Comparison of ENCODE assay signal across 1 cellular context in the genomic region with DNA sequence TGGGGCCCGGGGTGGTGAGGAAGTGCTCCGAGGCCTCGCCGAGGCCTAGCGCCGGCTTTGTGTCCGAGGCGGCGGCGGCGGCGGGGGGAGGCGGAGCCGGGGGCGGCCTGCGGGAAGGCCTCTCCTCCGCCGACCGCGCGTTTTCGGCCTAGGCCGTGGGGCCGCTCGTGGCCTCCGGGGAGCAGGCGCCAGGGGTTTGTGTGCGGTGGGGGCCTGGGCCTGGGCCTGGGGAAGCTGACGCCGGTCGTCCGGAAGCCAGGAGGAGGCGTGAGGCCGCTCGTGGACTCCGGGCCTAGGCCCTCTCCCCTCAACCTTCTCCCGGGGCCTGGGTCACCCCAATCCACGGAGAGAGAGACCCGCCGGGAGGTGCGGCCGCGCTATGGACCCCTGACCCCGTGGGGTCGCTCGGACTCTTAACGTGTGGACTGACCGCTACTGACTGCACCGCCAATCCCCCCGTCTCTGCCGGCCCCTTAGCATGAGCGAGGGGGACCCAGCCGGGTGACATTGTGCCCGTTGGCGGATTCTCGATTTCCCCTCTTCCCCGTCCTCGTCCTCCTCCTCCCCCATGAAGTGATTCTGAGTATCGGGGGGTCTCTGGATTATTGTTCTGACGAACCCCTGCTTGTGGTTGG.
TF ChIP-seq lines count a peak whose summit lies in the region.

No MANE protein-coding gene starts in this region.

TF ChIP-seq in GM23338, 12 proteins besides CTCF, POLR2A, EP300 and RAD21 (continued from another document):
- TF ChIP-seq, protein P1, sequence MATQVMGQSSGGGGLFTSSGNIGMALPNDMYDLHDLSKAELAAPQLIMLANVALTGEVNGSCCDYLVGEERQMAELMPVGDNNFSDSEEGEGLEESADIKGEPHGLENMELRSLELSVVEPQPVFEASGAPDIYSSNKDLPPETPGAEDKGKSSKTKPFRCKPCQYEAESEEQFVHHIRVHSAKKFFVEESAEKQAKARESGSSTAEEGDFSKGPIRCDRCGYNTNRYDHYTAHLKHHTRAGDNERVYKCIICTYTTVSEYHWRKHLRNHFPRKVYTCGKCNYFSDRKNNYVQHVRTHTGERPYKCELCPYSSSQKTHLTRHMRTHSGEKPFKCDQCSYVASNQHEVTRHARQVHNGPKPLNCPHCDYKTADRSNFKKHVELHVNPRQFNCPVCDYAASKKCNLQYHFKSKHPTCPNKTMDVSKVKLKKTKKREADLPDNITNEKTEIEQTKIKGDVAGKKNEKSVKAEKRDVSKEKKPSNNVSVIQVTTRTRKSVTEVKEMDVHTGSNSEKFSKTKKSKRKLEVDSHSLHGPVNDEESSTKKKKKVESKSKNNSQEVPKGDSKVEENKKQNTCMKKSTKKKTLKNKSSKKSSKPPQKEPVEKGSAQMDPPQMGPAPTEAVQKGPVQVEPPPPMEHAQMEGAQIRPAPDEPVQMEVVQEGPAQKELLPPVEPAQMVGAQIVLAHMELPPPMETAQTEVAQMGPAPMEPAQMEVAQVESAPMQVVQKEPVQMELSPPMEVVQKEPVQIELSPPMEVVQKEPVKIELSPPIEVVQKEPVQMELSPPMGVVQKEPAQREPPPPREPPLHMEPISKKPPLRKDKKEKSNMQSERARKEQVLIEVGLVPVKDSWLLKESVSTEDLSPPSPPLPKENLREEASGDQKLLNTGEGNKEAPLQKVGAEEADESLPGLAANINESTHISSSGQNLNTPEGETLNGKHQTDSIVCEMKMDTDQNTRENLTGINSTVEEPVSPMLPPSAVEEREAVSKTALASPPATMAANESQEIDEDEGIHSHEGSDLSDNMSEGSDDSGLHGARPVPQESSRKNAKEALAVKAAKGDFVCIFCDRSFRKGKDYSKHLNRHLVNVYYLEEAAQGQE (IDR thresholded peaks at IDR 0.05; ENCODE audit: unreplicated experiment) = no peak
- TF ChIP-seq EZH2phosphoT487 (IDR thresholded peaks at IDR 0.05; ENCODE audit: unreplicated experiment) = no peak
- TF ChIP-seq CREB1 (CRISPR knock-in tag; IDR thresholded peaks at IDR 0.05; ENCODE audit: low read depth) = no peak
- TF ChIP-seq, protein P2, sequence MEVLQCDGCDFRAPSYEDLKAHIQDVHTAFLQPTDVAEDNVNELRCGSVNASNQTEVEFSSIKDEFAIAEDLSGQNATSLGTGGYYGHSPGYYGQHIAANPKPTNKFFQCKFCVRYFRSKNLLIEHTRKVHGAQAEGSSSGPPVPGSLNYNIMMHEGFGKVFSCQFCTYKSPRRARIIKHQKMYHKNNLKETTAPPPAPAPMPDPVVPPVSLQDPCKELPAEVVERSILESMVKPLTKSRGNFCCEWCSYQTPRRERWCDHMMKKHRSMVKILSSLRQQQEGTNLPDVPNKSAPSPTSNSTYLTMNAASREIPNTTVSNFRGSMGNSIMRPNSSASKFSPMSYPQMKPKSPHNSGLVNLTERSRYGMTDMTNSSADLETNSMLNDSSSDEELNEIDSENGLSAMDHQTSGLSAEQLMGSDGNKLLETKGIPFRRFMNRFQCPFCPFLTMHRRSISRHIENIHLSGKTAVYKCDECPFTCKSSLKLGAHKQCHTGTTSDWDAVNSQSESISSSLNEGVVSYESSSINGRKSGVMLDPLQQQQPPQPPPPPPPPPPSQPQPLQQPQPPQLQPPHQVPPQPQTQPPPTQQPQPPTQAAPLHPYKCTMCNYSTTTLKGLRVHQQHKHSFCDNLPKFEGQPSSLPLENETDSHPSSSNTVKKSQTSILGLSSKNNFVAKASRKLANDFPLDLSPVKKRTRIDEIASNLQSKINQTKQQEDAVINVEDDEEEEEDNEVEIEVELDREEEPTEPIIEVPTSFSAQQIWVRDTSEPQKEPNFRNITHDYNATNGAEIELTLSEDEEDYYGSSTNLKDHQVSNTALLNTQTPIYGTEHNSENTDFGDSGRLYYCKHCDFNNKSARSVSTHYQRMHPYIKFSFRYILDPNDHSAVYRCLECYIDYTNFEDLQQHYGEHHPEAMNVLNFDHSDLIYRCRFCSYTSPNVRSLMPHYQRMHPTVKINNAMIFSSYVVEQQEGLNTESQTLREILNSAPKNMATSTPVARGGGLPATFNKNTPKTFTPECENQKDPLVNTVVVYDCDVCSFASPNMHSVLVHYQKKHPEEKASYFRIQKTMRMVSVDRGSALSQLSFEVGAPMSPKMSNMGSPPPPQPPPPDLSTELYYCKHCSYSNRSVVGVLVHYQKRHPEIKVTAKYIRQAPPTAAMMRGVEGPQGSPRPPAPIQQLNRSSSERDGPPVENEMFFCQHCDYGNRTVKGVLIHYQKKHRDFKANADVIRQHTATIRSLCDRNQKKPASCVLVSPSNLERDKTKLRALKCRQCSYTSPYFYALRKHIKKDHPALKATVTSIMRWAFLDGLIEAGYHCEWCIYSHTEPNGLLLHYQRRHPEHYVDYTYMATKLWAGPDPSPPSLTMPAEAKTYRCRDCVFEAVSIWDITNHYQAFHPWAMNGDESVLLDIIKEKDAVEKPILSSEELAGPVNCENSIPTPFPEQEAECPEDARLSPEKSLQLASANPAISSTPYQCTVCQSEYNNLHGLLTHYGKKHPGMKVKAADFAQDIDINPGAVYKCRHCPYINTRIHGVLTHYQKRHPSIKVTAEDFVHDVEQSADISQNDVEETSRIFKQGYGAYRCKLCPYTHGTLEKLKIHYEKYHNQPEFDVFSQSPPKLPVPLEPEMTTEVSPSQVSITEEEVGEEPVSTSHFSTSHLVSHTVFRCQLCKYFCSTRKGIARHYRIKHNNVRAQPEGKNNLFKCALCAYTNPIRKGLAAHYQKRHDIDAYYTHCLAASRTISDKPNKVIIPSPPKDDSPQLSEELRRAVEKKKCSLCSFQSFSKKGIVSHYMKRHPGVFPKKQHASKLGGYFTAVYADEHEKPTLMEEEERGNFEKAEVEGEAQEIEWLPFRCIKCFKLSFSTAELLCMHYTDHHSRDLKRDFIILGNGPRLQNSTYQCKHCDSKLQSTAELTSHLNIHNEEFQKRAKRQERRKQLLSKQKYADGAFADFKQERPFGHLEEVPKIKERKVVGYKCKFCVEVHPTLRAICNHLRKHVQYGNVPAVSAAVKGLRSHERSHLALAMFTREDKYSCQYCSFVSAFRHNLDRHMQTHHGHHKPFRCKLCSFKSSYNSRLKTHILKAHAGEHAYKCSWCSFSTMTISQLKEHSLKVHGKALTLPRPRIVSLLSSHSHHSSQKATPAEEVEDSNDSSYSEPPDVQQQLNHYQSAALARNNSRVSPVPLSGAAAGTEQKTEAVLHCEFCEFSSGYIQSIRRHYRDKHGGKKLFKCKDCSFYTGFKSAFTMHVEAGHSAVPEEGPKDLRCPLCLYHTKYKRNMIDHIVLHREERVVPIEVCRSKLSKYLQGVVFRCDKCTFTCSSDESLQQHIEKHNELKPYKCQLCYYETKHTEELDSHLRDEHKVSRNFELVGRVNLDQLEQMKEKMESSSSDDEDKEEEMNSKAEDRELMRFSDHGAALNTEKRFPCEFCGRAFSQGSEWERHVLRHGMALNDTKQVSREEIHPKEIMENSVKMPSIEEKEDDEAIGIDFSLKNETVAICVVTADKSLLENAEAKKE (CRISPR knock-in tag; IDR thresholded peaks at IDR 0.05) = no peak
